27 cellular contexts compared by ENCODE assay signal in genomic region chr2:162143969-162144368, GRCh38. TPM values are rescaled to one million over a fixed set of nuclear protein-coding genes. Genes with fewer than 3 reads are reported as not detected.
"Had no signal": no experiment of that assay in that cellular context is flagged by ENCODE, and none has a peak within 500 bp of the region (broad histone marks: within the 10 kb centered on the region; RNA-seq: fewer than 3 reads in every experiment).

No MANE protein-coding gene starts in this region.

- H2AFZ ChIP-seq: hepatocyte had no signal

- H3K36me3 Mint-ChIP-seq: activated CD8-positive, alpha-beta memory T cell treated with anti-CD3 and anti-CD28 coated beads, Interleukin-2, amount 10 ng/mL, durations not matched to agents 7 days and 5 days; activated naive CD4-positive, alpha-beta T cell treated with anti-CD3 and anti-CD28 coated beads, Interleukin-2, amount 10 ng/mL, durations not matched to agents 7 days and 5 days; mesothelial cell of epicardium; naive thymus-derived CD8-positive, alpha-beta T cell; stimulated activated naive B cell treated with anti-CD40 and anti-IgM and Interleukin-4, amounts not matched to agents 10 μg/mL and 1 μg/mL and 100 μg/mL, for 72 hours had no signal

- H3K4me1 Mint-ChIP-seq: activated CD4-positive, alpha-beta T cell treated with anti-CD3 and anti-CD28 coated beads, Interleukin-2, amount 10 ng/mL, durations not matched to agents 7 days and 5 days; activated CD8-positive, alpha-beta memory T cell treated with anti-CD3 and anti-CD28 coated beads, Interleukin-2, amount 10 ng/mL, durations not matched to agents 7 days and 5 days; activated naive CD4-positive, alpha-beta T cell treated with anti-CD3 and anti-CD28 coated beads, Interleukin-2, amount 10 ng/mL, durations not matched to agents 7 days and 5 days; stimulated activated naive B cell treated with anti-CD40 and anti-IgM and Interleukin-4, amounts not matched to agents 10 μg/mL and 1 μg/mL and 100 μg/mL, for 72 hours had no signal

- H3K4me2 ChIP-seq: hepatocyte had no signal

- DNase-seq: activated CD4-positive, alpha-beta T cell treated with anti-CD3 and anti-CD28 coated beads, Interleukin-2, amount 10 ng/mL, durations not matched to agents 7 days and 5 days; activated CD4-positive, CD25-positive, alpha-beta regulatory T cell treated with anti-CD3 and anti-CD28 coated beads, Interleukin-2, amount 50 U/mL, for 72 hours; activated CD8-positive, alpha-beta memory T cell treated with anti-CD3 and anti-CD28 coated beads, Interleukin-2, amount 10 ng/mL, durations not matched to agents 7 days and 5 days; activated CD8-positive, alpha-beta T cell treated with anti-CD3 and anti-CD28 coated beads for 36 hours; activated effector memory CD4-positive, alpha-beta T cell treated with anti-CD3 and anti-CD28 coated beads, Interleukin-2, amount 50 U/mL, for 16 hours; activated naive CD4-positive, alpha-beta T cell treated with anti-CD3 and anti-CD28 coated beads, Interleukin-2, amount 10 ng/mL, durations not matched to agents 7 days and 5 days; activated T-cell treated with anti-CD3 and anti-CD28 coated beads for 4 hours; amygdala; colonic mucosa; dorsolateral prefrontal cortex; foreskin fibroblast; left ventricle myocardium inferior; naive thymus-derived CD8-positive, alpha-beta T cell; retina; stimulated activated CD4-positive, alpha-beta T cell treated with anti-CD3 and anti-CD28 coated beads, Interleukin-2, amount 100 ng/mL, for 48 hours; stimulated activated CD8-positive, alpha-beta memory T cell treated with anti-CD3 and anti-CD28 coated beads, Interleukin-4, amount 100 ng/mL, for 48 hours; stimulated activated naive B cell treated with anti-CD40 and anti-IgM and Interleukin-4, amounts not matched to agents 10 μg/mL and 1 μg/mL and 100 μg/mL, for 72 hours; trophoblast cell; WERI-Rb-1 had no signal

- H3K9me3 Mint-ChIP-seq: activated CD4-positive, alpha-beta T cell treated with anti-CD3 and anti-CD28 coated beads, Interleukin-2, amount 10 ng/mL, durations not matched to agents 7 days and 5 days; activated CD8-positive, alpha-beta T cell treated with anti-CD3 and anti-CD28 coated beads for 36 hours; activated naive CD4-positive, alpha-beta T cell treated with anti-CD3 and anti-CD28 coated beads, Interleukin-2, amount 10 ng/mL, durations not matched to agents 7 days and 5 days; mesothelial cell of epicardium; naive thymus-derived CD8-positive, alpha-beta T cell; stimulated activated naive B cell treated with anti-CD40 and anti-IgM and Interleukin-4, amounts not matched to agents 10 μg/mL and 1 μg/mL and 100 μg/mL, for 72 hours had no signal

- H3K27ac Mint-ChIP-seq: activated CD4-positive, alpha-beta T cell treated with anti-CD3 and anti-CD28 coated beads, Interleukin-2, amount 10 ng/mL, durations not matched to agents 7 days and 5 days; activated CD8-positive, alpha-beta memory T cell treated with anti-CD3 and anti-CD28 coated beads, Interleukin-2, amount 10 ng/mL, durations not matched to agents 7 days and 5 days; activated CD8-positive, alpha-beta T cell treated with anti-CD3 and anti-CD28 coated beads for 36 hours; activated naive CD4-positive, alpha-beta T cell treated with anti-CD3 and anti-CD28 coated beads, Interleukin-2, amount 10 ng/mL, durations not matched to agents 7 days and 5 days; mesothelial cell of epicardium; naive thymus-derived CD8-positive, alpha-beta T cell; stimulated activated naive B cell treated with anti-CD40 and anti-IgM and Interleukin-4, amounts not matched to agents 10 μg/mL and 1 μg/mL and 100 μg/mL, for 72 hours had no signal

- ATAC-seq: activated CD8-positive, alpha-beta memory T cell treated with anti-CD3 and anti-CD28 coated beads, Interleukin-2, amount 10 ng/mL, durations not matched to agents 7 days and 5 days; activated CD8-positive, alpha-beta T cell treated with anti-CD3 and anti-CD28 coated beads for 36 hours; naive thymus-derived CD8-positive, alpha-beta T cell; stimulated activated naive B cell treated with anti-CD40 and anti-IgM and Interleukin-4, amounts not matched to agents 10 μg/mL and 1 μg/mL and 100 μg/mL, for 72 hours had no signal

- H3K27ac ChIP-seq: colonic mucosa, dorsolateral prefrontal cortex, epithelial cell of prostate, hepatocyte, left ventricle myocardium inferior, vagina, WERI-Rb-1 had no signal

- H3K9me3 ChIP-seq: colonic mucosa, left ventricle myocardium inferior, vagina had no signal

- H3K4me3 Mint-ChIP-seq: activated CD4-positive, alpha-beta T cell treated with anti-CD3 and anti-CD28 coated beads, Interleukin-2, amount 10 ng/mL, durations not matched to agents 7 days and 5 days; activated CD8-positive, alpha-beta memory T cell treated with anti-CD3 and anti-CD28 coated beads, Interleukin-2, amount 10 ng/mL, durations not matched to agents 7 days and 5 days; activated CD8-positive, alpha-beta T cell treated with anti-CD3 and anti-CD28 coated beads for 36 hours; activated naive CD4-positive, alpha-beta T cell treated with anti-CD3 and anti-CD28 coated beads, Interleukin-2, amount 10 ng/mL, durations not matched to agents 7 days and 5 days; mesothelial cell of epicardium; naive thymus-derived CD8-positive, alpha-beta T cell; stimulated activated naive B cell treated with anti-CD40 and anti-IgM and Interleukin-4, amounts not matched to agents 10 μg/mL and 1 μg/mL and 100 μg/mL, for 72 hours had no signal

- H3K27me3 ChIP-seq: colonic mucosa, hepatocyte, vagina had no signal

- H3K79me2 ChIP-seq: hepatocyte had no signal

- H3K36me3 ChIP-seq: colonic mucosa, left ventricle myocardium inferior, vagina, WERI-Rb-1 had no signal

- H3K4me3 ChIP-seq: colonic mucosa, dorsolateral prefrontal cortex, hepatocyte, left ventricle myocardium inferior, vagina had no signal

- H3K4me1 ChIP-seq: colonic mucosa, left ventricle myocardium inferior, vagina had no signal

- FAIRE-seq: bronchial epithelial cell had no signal

RNA-seq across cellular contexts. Expression of gene GCG, which starts 8.1 kb away (rescaled TPM):
- total RNA-seq: activated CD4-positive, alpha-beta T cell treated with anti-CD3 and anti-CD28 coated beads, Interleukin-2, amount 10 ng/mL, durations not matched to agents 7 days and 5 days; activated CD8-positive, alpha-beta memory T cell treated with anti-CD3 and anti-CD28 coated beads, Interleukin-2, amount 10 ng/mL, durations not matched to agents 7 days and 5 days; activated CD8-positive, alpha-beta T cell treated with anti-CD3 and anti-CD28 coated beads for 36 hours; bronchial epithelial cell; dorsolateral prefrontal cortex; left ventricle myocardium inferior; lung microvascular endothelial cell; naive thymus-derived CD8-positive, alpha-beta T cell; osteoblast; posterior vena cava; vagina had no signal
- polyA plus RNA-seq: naive thymus-derived CD8-positive, alpha-beta T cell had no signal
